In the genomic region with DNA sequence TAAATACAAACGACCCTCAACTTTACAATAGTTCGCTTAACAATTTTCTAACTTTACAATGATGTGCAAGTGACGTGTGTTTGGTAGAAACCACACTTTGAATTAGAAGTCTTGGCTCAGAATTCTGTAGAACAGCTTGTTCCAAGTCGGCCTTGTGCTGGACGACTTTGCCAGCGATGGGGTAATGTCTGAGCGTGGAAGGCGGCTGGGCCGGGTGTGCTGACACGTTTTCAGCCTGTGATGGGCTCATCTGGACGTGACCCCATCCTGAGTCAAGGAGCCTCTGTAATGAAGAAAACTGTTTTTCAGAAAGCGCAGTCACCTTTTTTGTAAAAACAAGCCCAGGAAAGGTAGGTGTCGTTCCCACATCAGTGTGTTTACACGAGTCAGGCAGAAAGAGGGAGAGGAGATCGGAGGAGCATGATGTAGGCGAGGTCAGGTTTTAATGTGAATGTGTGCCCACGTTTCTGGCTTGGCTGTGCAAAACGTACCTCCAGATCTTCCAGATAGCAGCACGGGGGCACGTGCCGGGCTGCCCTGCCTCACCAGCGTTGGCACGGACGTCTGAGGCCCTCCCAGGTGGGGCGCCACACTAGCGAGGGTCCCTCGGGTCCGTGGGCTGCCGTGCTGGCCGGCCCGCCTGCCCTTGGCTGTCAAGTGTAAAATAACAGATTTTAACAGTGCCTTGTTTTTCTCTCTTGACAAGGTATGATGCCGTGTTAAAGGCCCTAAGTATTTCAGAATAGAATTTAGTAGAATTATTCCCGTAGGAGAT, we compare ENCODE assay signal across 17 cellular contexts.
"Had no signal": no experiment of that assay in that cellular context is flagged by ENCODE, and none has a peak within 500 bp of the region (broad histone marks: within the 10 kb centered on the region; RNA-seq: fewer than 3 reads in every experiment).

No MANE protein-coding gene starts in this region.

- H3K9me3 Mint-ChIP-seq: activated T-cell treated with anti-CD3 and anti-CD28 coated beads, Interleukin-2, amount 50 U/mL, for 24 hours; central memory CD8-positive, alpha-beta T cell; neural crest cell had no signal

- H3K27ac Mint-ChIP-seq: activated CD4-positive, alpha-beta memory T cell treated with anti-CD3 and anti-CD28 coated beads, Interleukin-2, amount 10 ng/mL, durations not matched to agents 7 days and 5 days; activated CD4-positive, alpha-beta T cell treated with anti-CD3 and anti-CD28 coated beads for 36 hours; activated naive CD4-positive, alpha-beta T cell treated with anti-CD3 and anti-CD28 coated beads for 36 hours; activated T-cell treated with anti-CD3 and anti-CD28 coated beads, Interleukin-2, amount 50 U/mL, for 24 hours; progenitor cell of endocrine pancreas had no signal

- ATAC-seq: activated CD4-positive, alpha-beta T cell treated with anti-CD3 and anti-CD28 coated beads for 36 hours had no signal

- H3K27me3 Mint-ChIP-seq: activated CD4-positive, alpha-beta memory T cell treated with anti-CD3 and anti-CD28 coated beads, Interleukin-2, amount 10 ng/mL, durations not matched to agents 7 days and 5 days; activated CD4-positive, alpha-beta T cell treated with anti-CD3 and anti-CD28 coated beads for 36 hours; activated T-cell treated with anti-CD3 and anti-CD28 coated beads, Interleukin-2, amount 50 U/mL, for 24 hours; central memory CD8-positive, alpha-beta T cell; progenitor cell of endocrine pancreas had no signal

- DNase-seq: activated CD4-positive, alpha-beta memory T cell treated with anti-CD3 and anti-CD28 coated beads, Interleukin-2, amount 10 ng/mL, durations not matched to agents 7 days and 5 days; activated CD4-positive, alpha-beta T cell treated with anti-CD3 and anti-CD28 coated beads for 36 hours; activated naive CD4-positive, alpha-beta T cell treated with anti-CD3 and anti-CD28 coated beads for 36 hours; activated T-cell treated with anti-CD3 and anti-CD28 coated beads, Interleukin-2, amount 50 U/mL, for 24 hours; anterior cingulate cortex; brain microvascular endothelial cell; heart right ventricle; mammary epithelial cell; small intestine; stimulated activated CD4-positive, alpha-beta T cell treated with anti-CD3 and anti-CD28 coated beads, Interleukin-4, amount 100 ng/mL, for 1 hour; T-helper 2 cell; WERI-Rb-1 had no signal

- H3K4me3 ChIP-seq: coronary artery, heart right ventricle, SJSA1 had no signal

- H3K4me3 Mint-ChIP-seq: activated CD4-positive, alpha-beta memory T cell treated with anti-CD3 and anti-CD28 coated beads, Interleukin-2, amount 10 ng/mL, durations not matched to agents 7 days and 5 days; activated CD4-positive, alpha-beta T cell treated with anti-CD3 and anti-CD28 coated beads for 36 hours; activated naive CD4-positive, alpha-beta T cell treated with anti-CD3 and anti-CD28 coated beads for 36 hours; activated T-cell treated with anti-CD3 and anti-CD28 coated beads, Interleukin-2, amount 50 U/mL, for 24 hours; central memory CD8-positive, alpha-beta T cell; neural crest cell had no signal

- H3K4me1 Mint-ChIP-seq: activated CD4-positive, alpha-beta memory T cell treated with anti-CD3 and anti-CD28 coated beads, Interleukin-2, amount 10 ng/mL, durations not matched to agents 7 days and 5 days; activated CD4-positive, alpha-beta T cell treated with anti-CD3 and anti-CD28 coated beads for 36 hours; central memory CD8-positive, alpha-beta T cell; neural crest cell had no signal
